ENCODE assay signal across 1 cellular context in the genomic region with DNA sequence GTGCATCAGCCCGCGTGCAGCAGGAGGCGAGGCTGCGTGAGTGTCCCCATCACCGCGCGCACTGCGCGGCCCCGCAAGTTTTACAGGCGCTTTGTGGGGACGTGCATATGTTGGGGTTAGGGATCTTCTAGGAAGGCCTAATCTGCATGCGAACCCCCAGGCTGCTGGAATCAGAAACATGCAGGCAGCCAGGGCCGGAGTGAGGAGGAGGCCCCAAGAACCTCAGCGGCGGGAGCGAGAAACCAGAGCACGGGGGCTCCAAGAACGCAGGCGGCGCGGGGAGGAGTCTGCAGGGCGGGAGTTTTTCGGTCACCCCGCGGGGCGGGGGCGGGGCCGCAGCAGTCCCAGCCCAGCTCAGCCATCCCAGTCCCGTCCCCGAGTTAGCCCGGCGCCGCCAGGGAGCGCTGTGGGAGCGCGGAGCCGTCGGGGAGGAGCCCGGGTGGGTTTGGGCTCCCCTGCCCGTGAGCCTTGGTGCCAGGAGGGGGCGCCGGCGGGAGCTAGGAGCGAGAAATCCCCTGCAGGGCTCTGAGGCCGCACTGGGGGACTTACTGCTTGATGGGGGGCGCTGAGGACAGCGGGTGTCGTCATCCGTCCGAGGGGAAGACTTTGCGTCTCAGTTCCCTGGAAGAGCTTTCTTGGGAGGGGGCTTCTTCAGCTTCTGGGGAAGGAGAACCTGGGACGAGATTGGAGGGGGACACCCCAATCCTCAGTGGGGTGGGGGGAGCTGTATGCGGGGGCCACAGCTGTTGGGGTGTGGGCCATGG.
TF ChIP-seq lines count a peak whose summit lies in the region.

No MANE protein-coding gene starts in this region.

TF ChIP-seq in HepG2, 621 proteins besides CTCF, POLR2A, EP300 and RAD21 (continued from another document and continues in another):
- TF ChIP-seq, protein P1, sequence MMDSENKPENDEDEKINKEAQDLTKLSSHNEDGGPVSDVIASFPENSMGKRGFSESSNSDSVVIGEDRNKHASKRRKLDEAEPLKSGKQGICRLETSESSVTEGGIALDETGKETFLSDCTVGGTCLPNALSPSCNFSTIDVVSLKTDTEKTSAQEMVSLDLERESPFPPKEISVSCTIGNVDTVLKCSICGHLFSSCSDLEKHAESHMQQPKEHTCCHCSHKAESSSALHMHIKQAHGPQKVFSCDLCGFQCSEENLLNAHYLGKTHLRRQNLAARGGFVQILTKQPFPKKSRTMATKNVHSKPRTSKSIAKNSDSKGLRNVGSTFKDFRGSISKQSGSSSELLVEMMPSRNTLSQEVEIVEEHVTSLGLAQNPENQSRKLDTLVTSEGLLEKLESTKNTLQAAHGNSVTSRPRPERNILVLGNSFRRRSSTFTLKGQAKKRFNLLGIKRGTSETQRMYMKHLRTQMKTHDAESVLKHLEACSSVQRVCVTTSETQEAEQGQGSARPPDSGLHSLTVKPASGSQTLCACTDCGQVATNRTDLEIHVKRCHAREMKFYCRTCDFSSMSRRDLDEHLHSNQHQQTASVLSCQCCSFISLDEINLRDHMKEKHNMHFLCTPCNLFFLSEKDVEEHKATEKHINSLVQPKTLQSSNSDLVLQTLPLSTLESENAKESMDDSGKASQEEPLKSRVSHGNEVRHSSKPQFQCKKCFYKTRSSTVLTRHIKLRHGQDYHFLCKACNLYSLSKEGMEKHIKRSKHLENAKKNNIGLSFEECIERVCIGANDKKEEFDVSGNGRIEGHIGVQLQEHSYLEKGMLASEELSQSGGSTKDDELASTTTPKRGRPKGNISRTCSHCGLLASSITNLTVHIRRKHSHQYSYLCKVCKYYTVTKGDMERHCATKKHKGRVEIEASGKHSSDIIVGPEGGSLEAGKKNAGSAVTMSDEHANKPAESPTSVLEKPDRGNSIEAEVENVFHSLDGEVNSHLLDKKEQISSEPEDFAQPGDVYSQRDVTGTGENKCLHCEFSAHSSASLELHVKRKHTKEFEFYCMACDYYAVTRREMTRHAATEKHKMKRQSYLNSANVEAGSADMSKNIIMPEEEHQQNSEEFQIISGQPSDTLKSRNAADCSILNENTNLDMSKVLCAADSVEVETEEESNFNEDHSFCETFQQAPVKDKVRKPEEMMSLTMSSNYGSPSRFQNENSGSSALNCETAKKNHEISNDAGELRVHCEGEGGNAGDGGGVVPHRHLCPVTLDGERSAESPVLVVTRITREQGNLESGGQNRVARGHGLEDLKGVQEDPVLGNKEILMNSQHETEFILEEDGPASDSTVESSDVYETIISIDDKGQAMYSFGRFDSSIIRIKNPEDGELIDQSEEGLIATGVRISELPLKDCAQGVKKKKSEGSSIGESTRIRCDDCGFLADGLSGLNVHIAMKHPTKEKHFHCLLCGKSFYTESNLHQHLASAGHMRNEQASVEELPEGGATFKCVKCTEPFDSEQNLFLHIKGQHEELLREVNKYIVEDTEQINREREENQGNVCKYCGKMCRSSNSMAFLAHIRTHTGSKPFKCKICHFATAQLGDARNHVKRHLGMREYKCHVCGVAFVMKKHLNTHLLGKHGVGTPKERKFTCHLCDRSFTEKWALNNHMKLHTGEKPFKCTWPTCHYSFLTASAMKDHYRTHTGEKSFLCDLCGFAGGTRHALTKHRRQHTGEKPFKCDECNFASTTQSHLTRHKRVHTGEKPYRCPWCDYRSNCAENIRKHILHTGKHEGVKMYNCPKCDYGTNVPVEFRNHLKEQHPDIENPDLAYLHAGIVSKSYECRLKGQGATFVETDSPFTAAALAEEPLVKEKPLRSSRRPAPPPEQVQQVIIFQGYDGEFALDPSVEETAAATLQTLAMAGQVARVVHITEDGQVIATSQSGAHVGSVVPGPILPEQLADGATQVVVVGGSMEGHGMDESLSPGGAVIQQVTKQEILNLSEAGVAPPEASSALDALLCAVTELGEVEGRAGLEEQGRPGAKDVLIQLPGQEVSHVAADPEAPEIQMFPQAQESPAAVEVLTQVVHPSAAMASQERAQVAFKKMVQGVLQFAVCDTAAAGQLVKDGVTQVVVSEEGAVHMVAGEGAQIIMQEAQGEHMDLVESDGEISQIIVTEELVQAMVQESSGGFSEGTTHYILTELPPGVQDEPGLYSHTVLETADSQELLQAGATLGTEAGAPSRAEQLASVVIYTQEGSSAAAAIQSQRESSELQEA (CRISPR knock-in tag; IDR thresholded peaks at IDR 0.05; ENCODE audit: not compliant biosample characterization), result no peak
- TF ChIP-seq ZNF674 (CRISPR knock-in tag; IDR thresholded peaks at IDR 0.05; ENCODE audit: low read depth) (no peak), ZNF543 (CRISPR knock-in tag; IDR thresholded peaks at IDR 0.05) (peak; percentile 51; the same call in 1 of the 2 replicates), ZNF883 (CRISPR knock-in tag; IDR thresholded peaks at IDR 0.05; ENCODE audit: not compliant biosample characterization) (peak; percentile 50), HNF4A (CRISPR knock-in tag; IDR thresholded peaks at IDR 0.05) (no peak), RFX1 (IDR thresholded peaks at IDR 0.05) (no peak), ARID2 (CRISPR knock-in tag; IDR thresholded peaks at IDR 0.05; ENCODE audit: borderline replicate concordance) (no peak), BHLHE40 (IDR thresholded peaks at IDR 0.05; ENCODE audit: low read length) (peak; percentile 88; the same call in 1 of the 2 replicates), SALL2 (CRISPR knock-in tag; IDR thresholded peaks at IDR 0.05) (no peak), NCOA2 (CRISPR knock-in tag; IDR thresholded peaks at IDR 0.05) (no peak), SRY (CRISPR knock-in tag; IDR thresholded peaks at IDR 0.05) (0 out of 2 replicates have a peak, but pooled peaks have one; percentile 58)
- TF ChIP-seq, protein P2, sequence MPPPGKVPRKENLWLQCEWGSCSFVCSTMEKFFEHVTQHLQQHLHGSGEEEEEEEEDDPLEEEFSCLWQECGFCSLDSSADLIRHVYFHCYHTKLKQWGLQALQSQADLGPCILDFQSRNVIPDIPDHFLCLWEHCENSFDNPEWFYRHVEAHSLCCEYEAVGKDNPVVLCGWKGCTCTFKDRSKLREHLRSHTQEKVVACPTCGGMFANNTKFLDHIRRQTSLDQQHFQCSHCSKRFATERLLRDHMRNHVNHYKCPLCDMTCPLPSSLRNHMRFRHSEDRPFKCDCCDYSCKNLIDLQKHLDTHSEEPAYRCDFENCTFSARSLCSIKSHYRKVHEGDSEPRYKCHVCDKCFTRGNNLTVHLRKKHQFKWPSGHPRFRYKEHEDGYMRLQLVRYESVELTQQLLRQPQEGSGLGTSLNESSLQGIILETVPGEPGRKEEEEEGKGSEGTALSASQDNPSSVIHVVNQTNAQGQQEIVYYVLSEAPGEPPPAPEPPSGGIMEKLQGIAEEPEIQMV (CRISPR knock-in tag; IDR thresholded peaks at IDR 0.05; ENCODE audit: low read depth), result no peak
- TF ChIP-seq, protein P3, sequence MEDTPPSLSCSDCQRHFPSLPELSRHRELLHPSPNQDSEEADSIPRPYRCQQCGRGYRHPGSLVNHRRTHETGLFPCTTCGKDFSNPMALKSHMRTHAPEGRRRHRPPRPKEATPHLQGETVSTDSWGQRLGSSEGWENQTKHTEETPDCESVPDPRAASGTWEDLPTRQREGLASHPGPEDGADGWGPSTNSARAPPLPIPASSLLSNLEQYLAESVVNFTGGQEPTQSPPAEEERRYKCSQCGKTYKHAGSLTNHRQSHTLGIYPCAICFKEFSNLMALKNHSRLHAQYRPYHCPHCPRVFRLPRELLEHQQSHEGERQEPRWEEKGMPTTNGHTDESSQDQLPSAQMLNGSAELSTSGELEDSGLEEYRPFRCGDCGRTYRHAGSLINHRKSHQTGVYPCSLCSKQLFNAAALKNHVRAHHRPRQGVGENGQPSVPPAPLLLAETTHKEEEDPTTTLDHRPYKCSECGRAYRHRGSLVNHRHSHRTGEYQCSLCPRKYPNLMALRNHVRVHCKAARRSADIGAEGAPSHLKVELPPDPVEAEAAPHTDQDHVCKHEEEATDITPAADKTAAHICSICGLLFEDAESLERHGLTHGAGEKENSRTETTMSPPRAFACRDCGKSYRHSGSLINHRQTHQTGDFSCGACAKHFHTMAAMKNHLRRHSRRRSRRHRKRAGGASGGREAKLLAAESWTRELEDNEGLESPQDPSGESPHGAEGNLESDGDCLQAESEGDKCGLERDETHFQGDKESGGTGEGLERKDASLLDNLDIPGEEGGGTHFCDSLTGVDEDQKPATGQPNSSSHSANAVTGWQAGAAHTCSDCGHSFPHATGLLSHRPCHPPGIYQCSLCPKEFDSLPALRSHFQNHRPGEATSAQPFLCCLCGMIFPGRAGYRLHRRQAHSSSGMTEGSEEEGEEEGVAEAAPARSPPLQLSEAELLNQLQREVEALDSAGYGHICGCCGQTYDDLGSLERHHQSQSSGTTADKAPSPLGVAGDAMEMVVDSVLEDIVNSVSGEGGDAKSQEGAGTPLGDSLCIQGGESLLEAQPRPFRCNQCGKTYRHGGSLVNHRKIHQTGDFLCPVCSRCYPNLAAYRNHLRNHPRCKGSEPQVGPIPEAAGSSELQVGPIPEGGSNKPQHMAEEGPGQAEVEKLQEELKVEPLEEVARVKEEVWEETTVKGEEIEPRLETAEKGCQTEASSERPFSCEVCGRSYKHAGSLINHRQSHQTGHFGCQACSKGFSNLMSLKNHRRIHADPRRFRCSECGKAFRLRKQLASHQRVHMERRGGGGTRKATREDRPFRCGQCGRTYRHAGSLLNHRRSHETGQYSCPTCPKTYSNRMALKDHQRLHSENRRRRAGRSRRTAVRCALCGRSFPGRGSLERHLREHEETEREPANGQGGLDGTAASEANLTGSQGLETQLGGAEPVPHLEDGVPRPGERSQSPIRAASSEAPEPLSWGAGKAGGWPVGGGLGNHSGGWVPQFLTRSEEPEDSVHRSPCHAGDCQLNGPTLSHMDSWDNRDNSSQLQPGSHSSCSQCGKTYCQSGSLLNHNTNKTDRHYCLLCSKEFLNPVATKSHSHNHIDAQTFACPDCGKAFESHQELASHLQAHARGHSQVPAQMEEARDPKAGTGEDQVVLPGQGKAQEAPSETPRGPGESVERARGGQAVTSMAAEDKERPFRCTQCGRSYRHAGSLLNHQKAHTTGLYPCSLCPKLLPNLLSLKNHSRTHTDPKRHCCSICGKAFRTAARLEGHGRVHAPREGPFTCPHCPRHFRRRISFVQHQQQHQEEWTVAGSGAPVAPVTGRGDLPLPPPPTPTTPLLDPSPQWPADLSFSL (CRISPR knock-in tag; IDR thresholded peaks at IDR 0.05), result no peak
- TF ChIP-seq, protein P4, sequence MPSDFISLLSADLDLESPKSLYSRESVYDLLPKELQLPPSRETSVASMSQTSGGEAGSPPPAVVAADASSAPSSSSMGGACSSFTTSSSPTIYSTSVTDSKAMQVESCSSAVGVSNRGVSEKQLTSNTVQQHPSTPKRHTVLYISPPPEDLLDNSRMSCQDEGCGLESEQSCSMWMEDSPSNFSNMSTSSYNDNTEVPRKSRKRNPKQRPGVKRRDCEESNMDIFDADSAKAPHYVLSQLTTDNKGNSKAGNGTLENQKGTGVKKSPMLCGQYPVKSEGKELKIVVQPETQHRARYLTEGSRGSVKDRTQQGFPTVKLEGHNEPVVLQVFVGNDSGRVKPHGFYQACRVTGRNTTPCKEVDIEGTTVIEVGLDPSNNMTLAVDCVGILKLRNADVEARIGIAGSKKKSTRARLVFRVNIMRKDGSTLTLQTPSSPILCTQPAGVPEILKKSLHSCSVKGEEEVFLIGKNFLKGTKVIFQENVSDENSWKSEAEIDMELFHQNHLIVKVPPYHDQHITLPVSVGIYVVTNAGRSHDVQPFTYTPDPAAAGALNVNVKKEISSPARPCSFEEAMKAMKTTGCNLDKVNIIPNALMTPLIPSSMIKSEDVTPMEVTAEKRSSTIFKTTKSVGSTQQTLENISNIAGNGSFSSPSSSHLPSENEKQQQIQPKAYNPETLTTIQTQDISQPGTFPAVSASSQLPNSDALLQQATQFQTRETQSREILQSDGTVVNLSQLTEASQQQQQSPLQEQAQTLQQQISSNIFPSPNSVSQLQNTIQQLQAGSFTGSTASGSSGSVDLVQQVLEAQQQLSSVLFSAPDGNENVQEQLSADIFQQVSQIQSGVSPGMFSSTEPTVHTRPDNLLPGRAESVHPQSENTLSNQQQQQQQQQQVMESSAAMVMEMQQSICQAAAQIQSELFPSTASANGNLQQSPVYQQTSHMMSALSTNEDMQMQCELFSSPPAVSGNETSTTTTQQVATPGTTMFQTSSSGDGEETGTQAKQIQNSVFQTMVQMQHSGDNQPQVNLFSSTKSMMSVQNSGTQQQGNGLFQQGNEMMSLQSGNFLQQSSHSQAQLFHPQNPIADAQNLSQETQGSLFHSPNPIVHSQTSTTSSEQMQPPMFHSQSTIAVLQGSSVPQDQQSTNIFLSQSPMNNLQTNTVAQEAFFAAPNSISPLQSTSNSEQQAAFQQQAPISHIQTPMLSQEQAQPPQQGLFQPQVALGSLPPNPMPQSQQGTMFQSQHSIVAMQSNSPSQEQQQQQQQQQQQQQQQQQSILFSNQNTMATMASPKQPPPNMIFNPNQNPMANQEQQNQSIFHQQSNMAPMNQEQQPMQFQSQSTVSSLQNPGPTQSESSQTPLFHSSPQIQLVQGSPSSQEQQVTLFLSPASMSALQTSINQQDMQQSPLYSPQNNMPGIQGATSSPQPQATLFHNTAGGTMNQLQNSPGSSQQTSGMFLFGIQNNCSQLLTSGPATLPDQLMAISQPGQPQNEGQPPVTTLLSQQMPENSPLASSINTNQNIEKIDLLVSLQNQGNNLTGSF (CRISPR knock-in tag; IDR thresholded peaks at IDR 0.05), result no peak
- TF ChIP-seq, protein P5, sequence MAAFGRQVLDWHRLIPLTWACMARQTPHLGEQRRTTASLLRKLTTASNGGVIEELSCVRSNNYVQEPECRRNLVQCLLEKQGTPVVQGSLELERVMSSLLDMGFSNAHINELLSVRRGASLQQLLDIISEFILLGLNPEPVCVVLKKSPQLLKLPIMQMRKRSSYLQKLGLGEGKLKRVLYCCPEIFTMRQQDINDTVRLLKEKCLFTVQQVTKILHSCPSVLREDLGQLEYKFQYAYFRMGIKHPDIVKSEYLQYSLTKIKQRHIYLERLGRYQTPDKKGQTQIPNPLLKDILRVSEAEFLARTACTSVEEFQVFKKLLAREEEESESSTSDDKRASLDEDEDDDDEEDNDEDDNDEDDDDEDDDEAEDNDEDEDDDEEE (CRISPR knock-in tag; IDR thresholded peaks at IDR 0.05), result 0 out of 2 replicates have a peak, but pooled peaks have one; percentile 14
- TF ChIP-seq, protein P6, sequence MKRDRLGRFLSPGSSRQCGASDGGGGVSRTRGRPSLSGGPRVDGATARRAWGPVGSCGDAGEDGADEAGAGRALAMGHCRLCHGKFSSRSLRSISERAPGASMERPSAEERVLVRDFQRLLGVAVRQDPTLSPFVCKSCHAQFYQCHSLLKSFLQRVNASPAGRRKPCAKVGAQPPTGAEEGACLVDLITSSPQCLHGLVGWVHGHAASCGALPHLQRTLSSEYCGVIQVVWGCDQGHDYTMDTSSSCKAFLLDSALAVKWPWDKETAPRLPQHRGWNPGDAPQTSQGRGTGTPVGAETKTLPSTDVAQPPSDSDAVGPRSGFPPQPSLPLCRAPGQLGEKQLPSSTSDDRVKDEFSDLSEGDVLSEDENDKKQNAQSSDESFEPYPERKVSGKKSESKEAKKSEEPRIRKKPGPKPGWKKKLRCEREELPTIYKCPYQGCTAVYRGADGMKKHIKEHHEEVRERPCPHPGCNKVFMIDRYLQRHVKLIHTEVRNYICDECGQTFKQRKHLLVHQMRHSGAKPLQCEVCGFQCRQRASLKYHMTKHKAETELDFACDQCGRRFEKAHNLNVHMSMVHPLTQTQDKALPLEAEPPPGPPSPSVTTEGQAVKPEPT (CRISPR knock-in tag; IDR thresholded peaks at IDR 0.05; ENCODE audit: low read depth), result no peak
